ENCODE assay signal across 1 cellular context in genomic region chr6:53347921-53348435, GRCh38.
TF ChIP-seq lines count a peak whose summit lies in the region.

No MANE protein-coding gene starts in this region.

TF ChIP-seq in HepG2, 621 proteins besides CTCF, POLR2A, EP300 and RAD21 (continued from another document and continues in another):
- TF ChIP-seq ZBTB40 (IDR thresholded peaks at IDR 0.05) = no peak
- no peak for TF ChIP-seq ZBTB40 (CRISPR knock-in tag; IDR thresholded peaks at IDR 0.05)
- 0 out of 2 replicates have a peak, but pooled peaks have one; percentile 45 for TF ChIP-seq RBAK (CRISPR knock-in tag; IDR thresholded peaks at IDR 0.05)
- no peak for TF ChIP-seq ZSCAN31 (CRISPR knock-in tag; IDR thresholded peaks at IDR 0.05; ENCODE audit: low read depth)
- TF ChIP-seq THAP7 (CRISPR knock-in tag; IDR thresholded peaks at IDR 0.05) = no peak
- TF ChIP-seq ZBTB4 (CRISPR knock-in tag; IDR thresholded peaks at IDR 0.05; ENCODE audit: borderline replicate concordance) = 0 out of 2 replicates have a peak, but pooled peaks have one; percentile 20
- no peak for TF ChIP-seq HHEX (CRISPR knock-in tag; IDR thresholded peaks at IDR 0.05)
- no peak for TF ChIP-seq ZHX2 (IDR thresholded peaks at IDR 0.05; ENCODE audit: low read depth)
- TF ChIP-seq ZHX2 (CRISPR knock-in tag; IDR thresholded peaks at IDR 0.05; ENCODE audit: borderline replicate concordance) = 0 out of 2 replicates have a peak, but pooled peaks have one; percentile 68
- no peak for TF ChIP-seq SOX5 (CRISPR knock-in tag; IDR thresholded peaks at IDR 0.05; ENCODE audit: borderline replicate concordance)
- TF ChIP-seq MXD1 (CRISPR knock-in tag; IDR thresholded peaks at IDR 0.05) = no peak
- no peak for TF ChIP-seq MYPOP (CRISPR knock-in tag; IDR thresholded peaks at IDR 0.05)
- TF ChIP-seq HES4 (CRISPR knock-in tag; IDR thresholded peaks at IDR 0.05; ENCODE audit: borderline replicate concordance) = peak; percentile 13; the same call in 1 of the 2 replicates
- TF ChIP-seq ZNF33A (CRISPR knock-in tag; IDR thresholded peaks at IDR 0.05; ENCODE audit: borderline replicate concordance) = no peak
- no peak for TF ChIP-seq TEF (CRISPR knock-in tag; IDR thresholded peaks at IDR 0.05)
- no peak for TF ChIP-seq ZNF563 (CRISPR knock-in tag; IDR thresholded peaks at IDR 0.05)
- no peak for TF ChIP-seq ZNF773 (CRISPR knock-in tag; IDR thresholded peaks at IDR 0.05; ENCODE audit: borderline replicate concordance)
- TF ChIP-seq ZNF326 (CRISPR knock-in tag; IDR thresholded peaks at IDR 0.05; ENCODE audit: borderline replicate concordance) = no peak
- no peak for TF ChIP-seq GABPB1 (CRISPR knock-in tag; IDR thresholded peaks at IDR 0.05)
- no peak for TF ChIP-seq ZNF720 (CRISPR knock-in tag; IDR thresholded peaks at IDR 0.05)
- no peak for TF ChIP-seq PHF5A (CRISPR knock-in tag; IDR thresholded peaks at IDR 0.05; ENCODE audit: low read depth, unreplicated experiment)
- TF ChIP-seq FOXK2 (IDR thresholded peaks at IDR 0.05) = no peak
- no peak for TF ChIP-seq CBFB (CRISPR knock-in tag; IDR thresholded peaks at IDR 0.05)
- no peak for TF ChIP-seq FIP1L1 (IDR thresholded peaks at IDR 0.05; ENCODE audit: borderline replicate concordance, insufficient read depth, low read depth, low read length)
- no peak for TF ChIP-seq SYNCRIP (IDR thresholded peaks at IDR 0.05; ENCODE audit: insufficient read depth, low read depth, low read length)
- TF ChIP-seq ZBTB10 (CRISPR knock-in tag; IDR thresholded peaks at IDR 0.05; ENCODE audit: borderline replicate concordance) = no peak
- TF ChIP-seq SP2 (CRISPR knock-in tag; IDR thresholded peaks at IDR 0.05) = no peak
- no peak for TF ChIP-seq ZNF431 (CRISPR knock-in tag; IDR thresholded peaks at IDR 0.05; ENCODE audit: borderline replicate concordance, low read depth)
- TF ChIP-seq CEBPB (IDR thresholded peaks at IDR 0.05; ENCODE audit: borderline replicate concordance, low read depth, low read length) = no peak
- TF ChIP-seq ZNF792 (CRISPR knock-in tag; IDR thresholded peaks at IDR 0.05) = no peak
- TF ChIP-seq ZNF205 (CRISPR knock-in tag; IDR thresholded peaks at IDR 0.05) = no peak
- TF ChIP-seq ARID2 (CRISPR knock-in tag; IDR thresholded peaks at IDR 0.05; ENCODE audit: borderline replicate concordance) = peak; percentile 28; the same call in 1 of the 2 replicates
- no peak for TF ChIP-seq NCOA2 (CRISPR knock-in tag; IDR thresholded peaks at IDR 0.05)
- no peak for TF ChIP-seq KDM3A (CRISPR knock-in tag; IDR thresholded peaks at IDR 0.05; ENCODE audit: low read depth)
- TF ChIP-seq ATAD3A (CRISPR knock-in tag; IDR thresholded peaks at IDR 0.05) = no peak
- TF ChIP-seq HOXA5 (CRISPR knock-in tag; IDR thresholded peaks at IDR 0.05) = no peak
